8 cellular contexts compared by ENCODE assay signal in genomic region chr11:11620966-11621880, GRCh38. TPM values are rescaled to one million over a fixed set of nuclear protein-coding genes. Genes with fewer than 3 reads are reported as not detected.
DNase-seq lines count a peak whose midpoint lies in the region; ATAC-seq and TF ChIP-seq lines count a peak whose summit lies in the region.

No MANE protein-coding gene starts in this region.

- no peak for TF ChIP-seq CTCF in breast epithelium (IDR thresholded peaks at IDR 0.05)

- H3K27me3 ChIP-seq in HAP-1 (ENCODE audit: low read depth) (no peaks in the 10 kb centered on the region), breast epithelium (no peaks in the 10 kb centered on the region)

- intact Hi-C loops in breast epithelium (cut with DNase I; ENCODE audit: low total_unique reads): no loop called here

- peak overlapping the region; percentile 69 to 74 for H3K27ac ChIP-seq in breast epithelium

- DNase-seq in NCI-H510A treated with DMSO at 0.1 percent for 48 hours (lab: John Stamatoyannopoulos, UW): peak; percentile 51
- no peak for DNase-seq in NCI-H510A (lab: John Stamatoyannopoulos, UW)
- DNase-seq in HAP-1 (ENCODE audit: low spot score in 2 of 2): peak; percentile 14 to 58
- peak; percentile 64 for DNase-seq in NCI-H748 (lab: John Stamatoyannopoulos, UW; ENCODE audit: unreplicated experiment)
- no peak for DNase-seq in breast epithelium (ENCODE audit: low spot score in 2 of 2)
- DNase-seq in left kidney (ENCODE audit: low read depth, low spot score): peak; percentile 80
- DNase-seq in stimulated activated CD8-positive, alpha-beta memory T cell treated with anti-CD3 and anti-CD28 coated beads, Interleukin-4, amount 100 ng/mL, for 48 hours: peak; percentile 42

- ATAC-seq in GM18873 (IDR thresholded peaks at IDR 0.05; ENCODE audit: low FRiP score, unreplicated experiment): no peak

- peaks cover 16% of the 10 kb centered on the region for H3K4me1 ChIP-seq in HAP-1
- H3K4me1 ChIP-seq in breast epithelium: no peaks in the 10 kb centered on the region

- H3K4me3 ChIP-seq in HAP-1: peak overlapping the region; percentile 68
- peak overlapping the region; percentile 58 to 76 (median 66) for H3K4me3 ChIP-seq in breast epithelium

- H3K36me3 ChIP-seq in HAP-1 (replicated peaks) (no peaks in the 10 kb centered on the region), breast epithelium (no peaks in the 10 kb centered on the region)

- H3K9me3 ChIP-seq in HAP-1 (no peaks in the 10 kb centered on the region), breast epithelium (no peaks in the 10 kb centered on the region)

- no peak for TF ChIP-seq POLR2A in breast epithelium (IDR thresholded peaks at IDR 0.05)

- in situ Hi-C loops in HAP-1 (cut with MboI; ENCODE audit: low sequenced_read_pairs): no loop called here

RNA-seq across cellular contexts. Expression of gene GALNT18, which starts 0.6 kb away (rescaled TPM):
- total RNA-seq in breast epithelium: 10 to 100 TPM; 14.7 to 25.9 (median 16.4) TPM

Comparison
In these comparisons a context has a peak if more than half of its experiments do, and no peak if none do; other contexts are left out.
1. DNase-seq: peak in NCI-H510A treated with DMSO at 0.1 percent for 48 hours (single experiment), HAP-1 (2 of 2), NCI-H748 (single experiment), left kidney (single experiment) and stimulated activated CD8-positive, alpha-beta memory T cell treated with anti-CD3 and anti-CD28 coated beads, Interleukin-4, amount 100 ng/mL, for 48 hours (single experiment); none in NCI-H510A (single experiment) and breast epithelium (0 of 2).